ENCODE assay signal across 19 cellular contexts in the genomic region with DNA sequence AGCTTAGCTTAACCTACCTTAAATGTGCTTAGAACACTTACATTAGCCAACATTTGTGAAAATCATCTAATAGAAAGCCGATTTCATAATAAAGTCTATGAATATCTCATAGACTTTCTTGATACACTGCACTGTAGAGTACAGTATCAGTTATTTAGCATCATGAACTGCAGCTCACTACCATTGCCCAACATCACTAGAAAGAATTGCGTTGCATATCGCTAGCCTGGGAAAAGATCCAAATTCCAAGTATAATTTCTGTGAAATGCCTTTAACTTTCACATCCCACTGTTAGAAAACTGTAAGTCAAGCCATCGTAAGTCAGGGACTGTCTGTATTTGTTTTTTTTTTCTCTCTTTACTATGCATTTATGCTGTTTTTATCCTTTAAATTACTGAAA.
DNase-seq lines count a peak whose midpoint lies in the region; TF ChIP-seq lines count a peak whose summit lies in the region.
"Had no signal": no experiment of that assay in that cellular context is flagged by ENCODE, and none has a peak within 500 bp of the region (broad histone marks: within the 10 kb centered on the region; RNA-seq: fewer than 3 reads in every experiment).

No MANE protein-coding gene starts in this region.

- H3K4me1 ChIP-seq in fibroblast of lung (ENCODE audit: control insufficient read depth, extremely low read depth, insufficient read depth, low read length): no peaks in the 10 kb centered on the region
- H3K4me1 ChIP-seq in trophoblast cell (ENCODE audit: control insufficient read depth in 1 of 2, insufficient read depth in 2 of 2, low read length in 2 of 2): no peaks in the 10 kb centered on the region
- H3K4me1 ChIP-seq: BLaER1 treated with 17β-estradiol and CSF1 and Interleukin-3, amounts not matched to agents 10 nM and 100 nM; SJSA1 had no signal

- H4K91ac ChIP-seq in trophoblast cell (ENCODE audit: low read depth, low read length): no peak overlapping the region

- H3K9me3 Mint-ChIP-seq in osteocyte (ENCODE audit: unreplicated experiment): no peaks in the 10 kb centered on the region

- H2AK5ac ChIP-seq in trophoblast cell (ENCODE audit: low read length): no peak overlapping the region

- no peak overlapping the region for H2BK5ac ChIP-seq in trophoblast cell (ENCODE audit: low read depth, low read length, poor library complexity)

- no CpG with 5 or more reads among the region's 4 CpGs for WGBS in trophoblast cell (ENCODE audit: extremely low coverage, insufficient coverage, insufficient read length)

- H4K20me1 ChIP-seq in fibroblast of lung (ENCODE audit: control insufficient read depth, extremely low read depth, insufficient read depth, low read length): no peaks in the 10 kb centered on the region
- H4K20me1 ChIP-seq: BLaER1 treated with 17β-estradiol and CSF1 and Interleukin-3, amounts not matched to agents 10 nM and 100 nM had no signal

- H3K4ac ChIP-seq in trophoblast cell (ENCODE audit: low read depth, low read length): no peak overlapping the region

- peaks cover 9% of the 10 kb centered on the region for H3K4me1 Mint-ChIP-seq in osteocyte (ENCODE audit: unreplicated experiment)

- H3K23ac ChIP-seq in trophoblast cell (ENCODE audit: low read length): no peak overlapping the region

- peak overlapping the region; percentile 67; the same call in 1 of the 2 replicates for H3K27ac ChIP-seq in SK-N-MC
- H3K27ac ChIP-seq in fibroblast of lung (ENCODE audit: insufficient read depth, low read length): no peak overlapping the region
- no peak overlapping the region for H3K27ac ChIP-seq in trophoblast cell (ENCODE audit: low read depth, low read length)
- H3K27ac ChIP-seq: 22Rv1; BLaER1 treated with 17β-estradiol and CSF1 and Interleukin-3, amounts not matched to agents 10 nM and 100 nM; HL-60; SJSA1 had no signal

- H3K4me3 ChIP-seq in SK-N-MC (no peak overlapping the region), fibroblast of lung (replicated peaks in 1 of 4; ENCODE audit: control extremely low read depth in 1 of 4, insufficient read depth in 1 of 4, low read depth in 3 of 4, low read length in 4 of 4) (peak overlapping the region in 1 of 4 experiments; percentile 35), trophoblast cell (ENCODE audit: low read depth, low read length) (no peak overlapping the region)
- H3K4me3 ChIP-seq: BLaER1 treated with 17β-estradiol and CSF1 and Interleukin-3, amounts not matched to agents 10 nM and 100 nM; K562; SJSA1 had no signal

- H3K79me2 ChIP-seq in fibroblast of lung (ENCODE audit: control insufficient read depth, insufficient read depth, low read length): no peaks in the 10 kb centered on the region
- no peaks in the 10 kb centered on the region for H3K79me2 ChIP-seq in trophoblast cell (ENCODE audit: control insufficient read depth, insufficient read depth, low read length, poor library complexity)

- no peak overlapping the region for H2AFZ ChIP-seq in fibroblast of lung (ENCODE audit: low read length)
- no peak overlapping the region for H2AFZ ChIP-seq in trophoblast cell (ENCODE audit: insufficient read depth, low read length, poor library complexity)

- H3K4me3 Mint-ChIP-seq in osteocyte (ENCODE audit: unreplicated experiment): no peak overlapping the region

- H3K4me2 ChIP-seq in fibroblast of lung (ENCODE audit: extremely low read depth, insufficient read depth, low read length) (peak overlapping the region; percentile 11), trophoblast cell (ENCODE audit: low read length) (no peak overlapping the region)
- H3K4me2 ChIP-seq: BLaER1 treated with 17β-estradiol and CSF1 and Interleukin-3, amounts not matched to agents 10 nM and 100 nM had no signal

- no peaks in the 10 kb centered on the region for H3K79me1 ChIP-seq in trophoblast cell (ENCODE audit: low read length)

- no peak overlapping the region for H4K12ac ChIP-seq in trophoblast cell (ENCODE audit: low read depth, low read length)

- no peak overlapping the region for H3K9ac ChIP-seq in SK-N-MC (ENCODE audit: insufficient read length)
- H3K9ac ChIP-seq in fibroblast of lung (ENCODE audit: insufficient read depth, low read length): no peak overlapping the region
- H3K9ac ChIP-seq in trophoblast cell (ENCODE audit: low read length): no peak overlapping the region
- H3K9ac ChIP-seq: BLaER1 treated with 17β-estradiol and CSF1 and Interleukin-3, amounts not matched to agents 10 nM and 100 nM had no signal

- H2BK12ac ChIP-seq in trophoblast cell (ENCODE audit: low read length): no peak overlapping the region

- H4K8ac ChIP-seq in trophoblast cell (ENCODE audit: low read depth, low read length): no peak overlapping the region

- H3K36me3 Mint-ChIP-seq in osteocyte (ENCODE audit: unreplicated experiment): no peaks in the 10 kb centered on the region

- DNase-seq in NCI-H2107 treated with DMSO at 0.1 percent for 48 hours (lab: John Stamatoyannopoulos, UW; ENCODE audit: unreplicated experiment) (peak; percentile 2), NCI-H2107 (lab: John Stamatoyannopoulos, UW) (no peak), SK-N-MC (ENCODE audit: low read depth, low spot score) (no peak), fibroblast of lung (ENCODE audit: low read depth in 2 of 2) (peak; percentile 1 to 78), amniotic stem cell (lab: John Stamatoyannopoulos, UW) (no peak), osteocyte (ENCODE audit: extremely low spot score, unreplicated experiment) (no peak), trophoblast cell (no peak), nucleus accumbens (lab: John Stamatoyannopoulos, UW) (no peak)
- DNase-seq: DMS 273 treated with DMSO at 0.1 percent for 48 hours, NCI-H1048, NCI-H1694 treated with DMSO at 0.1 percent for 48 hours, NCI-H2171 treated with DMSO at 0.1 percent for 48 hours, NCI-H524 treated with DMSO at 0.1 percent for 48 hours, PC-3 had no signal

- no peak overlapping the region for H3K18ac ChIP-seq in trophoblast cell (ENCODE audit: low read length)

- H2BK120ac ChIP-seq in trophoblast cell (ENCODE audit: insufficient read depth, low read length, poor library complexity): no peak overlapping the region

- no peaks in the 10 kb centered on the region for H3K27me3 ChIP-seq in fibroblast of lung (ENCODE audit: control insufficient read depth, insufficient read depth, low read length)
- no peaks in the 10 kb centered on the region for H3K27me3 ChIP-seq in trophoblast cell (ENCODE audit: insufficient read depth, low read length)
- H3K27me3 ChIP-seq: BLaER1 treated with 17β-estradiol and CSF1 and Interleukin-3, amounts not matched to agents 10 nM and 100 nM; SJSA1 had no signal

- no peaks in the 10 kb centered on the region for H3K36me3 ChIP-seq in SK-N-MC (ENCODE audit: insufficient read depth, low read length)
- H3K36me3 ChIP-seq in fibroblast of lung (ENCODE audit: control insufficient read depth, insufficient read depth, low read length): no peaks in the 10 kb centered on the region
- no peaks in the 10 kb centered on the region for H3K36me3 ChIP-seq in trophoblast cell (ENCODE audit: control insufficient read depth in 1 of 2, insufficient read depth in 2 of 2, low read length in 2 of 2)
- H3K36me3 ChIP-seq: BLaER1 treated with 17β-estradiol and CSF1 and Interleukin-3, amounts not matched to agents 10 nM and 100 nM; SJSA1 had no signal

- H3K27me3 Mint-ChIP-seq in osteocyte (ENCODE audit: unreplicated experiment): no peaks in the 10 kb centered on the region

- no peak overlapping the region for H3K14ac ChIP-seq in trophoblast cell (ENCODE audit: low read length)

- TF ChIP-seq CTCF in fibroblast of lung (conservative IDR thresholded peaks at IDR 0.05 in 1 of 2, IDR thresholded peaks at IDR 0.05 in 1 of 2; ENCODE audit: low read depth in 1 of 2, low read length in 2 of 2): no peak
- no peak for TF ChIP-seq CTCF in osteocyte (IDR thresholded peaks at IDR 0.05)

- no peak overlapping the region for H3K27ac Mint-ChIP-seq in osteocyte (ENCODE audit: unreplicated experiment)

- H3K9me3 ChIP-seq in SK-N-MC (ENCODE audit: low read depth, low read length): no peaks in the 10 kb centered on the region
- H3K9me3 ChIP-seq in fibroblast of lung (ENCODE audit: control insufficient read depth, insufficient read depth, low read depth, low read length): no peaks in the 10 kb centered on the region
- no peaks in the 10 kb centered on the region for H3K9me3 ChIP-seq in trophoblast cell (ENCODE audit: insufficient read depth, low read depth, low read length)
- H3K9me3 ChIP-seq: BLaER1 treated with 17β-estradiol and CSF1 and Interleukin-3, amounts not matched to agents 10 nM and 100 nM; SJSA1 had no signal

Comparison
In these comparisons a context has a peak if more than half of its experiments do, and no peak if none do; other contexts are left out.
1. DNase-seq: peak in NCI-H2107 treated with DMSO at 0.1 percent for 48 hours (single experiment) and fibroblast of lung (2 of 2); none in NCI-H2107 (single experiment), SK-N-MC (single experiment), amniotic stem cell (single experiment), osteocyte (single experiment), trophoblast cell (0 of 2) and nucleus accumbens (0 of 56).